16 cellular contexts compared by ENCODE assay signal in genomic region chr21:35190201-35190701, GRCh38.
DNase-seq lines count a peak whose midpoint lies in the region; ATAC-seq, FAIRE-seq and TF ChIP-seq lines count a peak whose summit lies in the region.
"Had no signal": no experiment of that assay in that cellular context is flagged by ENCODE, and none has a peak within 500 bp of the region (broad histone marks: within the 10 kb centered on the region; RNA-seq: fewer than 3 reads in every experiment).

No MANE protein-coding gene starts in this region.

- TF ChIP-seq POLR2A in GM12891 (IDR thresholded peaks at IDR 0.05; ENCODE audit: low read depth, low read length) = no peak

- H3K4me3 ChIP-seq in mesendoderm (ENCODE audit: low read length) = no peak overlapping the region
- no peak overlapping the region for H3K4me3 ChIP-seq in aorta (ENCODE audit: low read length in 2 of 2)
- H3K4me3 ChIP-seq: HAP-1, pancreas, SJSA1 had no signal

- H3K4me1 Mint-ChIP-seq in activated naive CD8-positive, alpha-beta T cell treated with anti-CD3 and anti-CD28 coated beads, Interleukin-2, amount 50 U/mL, for 24 hours = peaks cover 30% of the 10 kb centered on the region
- H3K4me1 Mint-ChIP-seq: activated CD4-positive, alpha-beta T cell treated with anti-CD3 and anti-CD28 coated beads, Interleukin-2, amount 10 ng/mL, durations not matched to agents 7 days and 5 days had no signal

- no peaks in the 10 kb centered on the region for H3K79me2 ChIP-seq in mesendoderm (ENCODE audit: control insufficient read depth, insufficient read depth, low read length)

- no peak overlapping the region for H3K4ac ChIP-seq in mesendoderm (ENCODE audit: low read depth, low read length)

- H3K27ac ChIP-seq in mesendoderm (ENCODE audit: low read depth, low read length) = no peak overlapping the region
- no peak overlapping the region for H3K27ac ChIP-seq in aorta (ENCODE audit: low read depth in 1 of 2, low read length in 2 of 2)
- H3K27ac ChIP-seq: pancreas, SJSA1 had no signal

- H3K4me2 ChIP-seq in mesendoderm (ENCODE audit: low read length) = no peak overlapping the region

- H3K9me3 Mint-ChIP-seq in activated naive CD8-positive, alpha-beta T cell treated with anti-CD3 and anti-CD28 coated beads, Interleukin-2, amount 50 U/mL, for 24 hours = peaks cover 5% of the 10 kb centered on the region

- no peak overlapping the region for H3K18ac ChIP-seq in mesendoderm (ENCODE audit: low read length)

- no peak overlapping the region for H4K8ac ChIP-seq in mesendoderm (ENCODE audit: low read depth, low read length)

- intact Hi-C loops in aorta (cut with DNase I) = loop anchor here in 1 of 2 donors (10.0 kb wide), 1 partner anchor 375 kb away; no protein-coding TSS in a partner anchor

- no peak overlapping the region for H2BK5ac ChIP-seq in mesendoderm (ENCODE audit: low read length)

- H3K36me3 ChIP-seq in mesendoderm (ENCODE audit: control insufficient read depth, insufficient read depth, low read length) = no peaks in the 10 kb centered on the region
- no peaks in the 10 kb centered on the region for H3K36me3 ChIP-seq in aorta (ENCODE audit: control insufficient read depth in 1 of 2, insufficient read depth in 2 of 2, low read length in 1 of 2)
- H3K36me3 ChIP-seq: HAP-1, pancreas, SJSA1 had no signal

- WGBS in mesendoderm (ENCODE audit: extremely low coverage, insufficient coverage, low lambda C conversion rate) = no CpG with 5 or more reads among the region's 5 CpGs
- WGBS in aorta, 2 donors = 69 to 75% methylated on average over 5 of the region's 5 CpGs

- no peak overlapping the region for H3K9ac ChIP-seq in mesendoderm (ENCODE audit: low read length)

- H2BK15ac ChIP-seq in mesendoderm (replicated peaks; ENCODE audit: low read depth) = no peak overlapping the region

- no peak overlapping the region for H3K56ac ChIP-seq in mesendoderm (ENCODE audit: low read length)

- H3K27me3 Mint-ChIP-seq in activated naive CD8-positive, alpha-beta T cell treated with anti-CD3 and anti-CD28 coated beads, Interleukin-2, amount 50 U/mL, for 24 hours = peaks cover 3% of the 10 kb centered on the region
- H3K27me3 Mint-ChIP-seq: activated CD4-positive, alpha-beta T cell treated with anti-CD3 and anti-CD28 coated beads, Interleukin-2, amount 10 ng/mL, durations not matched to agents 7 days and 5 days had no signal

- H3K4me3 Mint-ChIP-seq in activated naive CD8-positive, alpha-beta T cell treated with anti-CD3 and anti-CD28 coated beads, Interleukin-2, amount 50 U/mL, for 24 hours = peak overlapping the region; percentile 31
- H3K4me3 Mint-ChIP-seq: activated CD4-positive, alpha-beta T cell treated with anti-CD3 and anti-CD28 coated beads, Interleukin-2, amount 10 ng/mL, durations not matched to agents 7 days and 5 days had no signal

- FAIRE-seq in GM12891 (lab: Jason Lieb, UNC) = peak; percentile 20
- FAIRE-seq: D721Med, endometrium, pancreas had no signal

- H3K9me3 ChIP-seq in aorta (ENCODE audit: control insufficient read depth, low read length) = no peaks in the 10 kb centered on the region
- H3K9me3 ChIP-seq: HAP-1, pancreas, SJSA1 had no signal

- no peaks in the 10 kb centered on the region for H3K79me1 ChIP-seq in mesendoderm (ENCODE audit: low read length)

- H2BK120ac ChIP-seq in mesendoderm (ENCODE audit: low read depth, low read length) = no peak overlapping the region

- H3K4me1 ChIP-seq in mesendoderm (ENCODE audit: control insufficient read depth, low read depth, low read length) (no peaks in the 10 kb centered on the region), aorta (ENCODE audit: control insufficient read depth in 1 of 2, insufficient read depth in 2 of 2, low read length in 2 of 2) (no peaks in the 10 kb centered on the region)
- H3K4me1 ChIP-seq: HAP-1, pancreas had no signal

- no peak for DNase-seq in GM12891 (ENCODE audit: insufficient read length, low spot score)
- DNase-seq in activated naive CD8-positive, alpha-beta T cell treated with anti-CD3 and anti-CD28 coated beads, Interleukin-2, amount 50 U/mL, for 24 hours = no peak
- DNase-seq in mesendoderm = peak; percentile 14
- no peak for DNase-seq in stimulated activated naive CD4-positive, alpha-beta T cell (lab: John Stamatoyannopoulos, UW)
- no peak for DNase-seq in NCI-H524 treated with DMSO at 0.1 percent for 48 hours (lab: John Stamatoyannopoulos, UW)
- no peak for DNase-seq in aorta
- no peak for DNase-seq in SK-N-DZ (ENCODE audit: low spot score)
- DNase-seq: activated CD4-positive, alpha-beta T cell treated with anti-CD3 and anti-CD28 coated beads, Interleukin-2, amount 10 ng/mL, durations not matched to agents 7 days and 5 days; amniotic stem cell; NCI-H1930; pancreas had no signal

- no peak overlapping the region for H3K23ac ChIP-seq in mesendoderm (ENCODE audit: low read length)

- H3K27me3 ChIP-seq in mesendoderm (ENCODE audit: insufficient read depth, low read length, poor library complexity) = no peaks in the 10 kb centered on the region
- H3K27me3 ChIP-seq in aorta (ENCODE audit: control insufficient read depth in 1 of 2, insufficient read depth in 2 of 2, low read length in 1 of 2) = no peaks in the 10 kb centered on the region
- H3K27me3 ChIP-seq: pancreas, SJSA1 had no signal

- no peak overlapping the region for H2AK5ac ChIP-seq in mesendoderm (ENCODE audit: low read length)

- ATAC-seq in HG03457 (IDR thresholded peaks at IDR 0.05; ENCODE audit: unreplicated experiment) (peak; percentile 15), aorta (ENCODE audit: low FRiP score) (no peak)
- ATAC-seq in activated naive CD8-positive, alpha-beta T cell treated with anti-CD3 and anti-CD28 coated beads, Interleukin-2, amount 50 U/mL, for 24 hours = peak; percentile 81

- peak overlapping the region; percentile 81 for H3K27ac Mint-ChIP-seq in activated naive CD8-positive, alpha-beta T cell treated with anti-CD3 and anti-CD28 coated beads, Interleukin-2, amount 50 U/mL, for 24 hours
- H3K27ac Mint-ChIP-seq: activated CD4-positive, alpha-beta T cell treated with anti-CD3 and anti-CD28 coated beads, Interleukin-2, amount 10 ng/mL, durations not matched to agents 7 days and 5 days had no signal

- peaks cover 3% of the 10 kb centered on the region for H3K36me3 Mint-ChIP-seq in activated naive CD8-positive, alpha-beta T cell treated with anti-CD3 and anti-CD28 coated beads, Interleukin-2, amount 50 U/mL, for 24 hours (ENCODE audit: low read depth)

- H4K5ac ChIP-seq in mesendoderm (ENCODE audit: low read length) = no peak overlapping the region

TF ChIP-seq in GM12891, 5 proteins besides CTCF, POLR2A, EP300 and RAD21:
- TF ChIP-seq SPI1 (IDR thresholded peaks at IDR 0.05; ENCODE audit: low read depth, low read length) = no peak
- TF ChIP-seq POLR2AphosphoS5 (IDR thresholded peaks at IDR 0.05; ENCODE audit: low read depth, low read length) = no peak
- TF ChIP-seq PAX5 (IDR thresholded peaks at IDR 0.05; ENCODE audit: insufficient read depth, low read length, severe bottlenecking) = no peak
- TF ChIP-seq POU2F2 (IDR thresholded peaks at IDR 0.05; ENCODE audit: low read depth, low read length) = no peak
- TF ChIP-seq TAF1 (IDR thresholded peaks at IDR 0.05; ENCODE audit: low read depth, low read length) = no peak
